In genomic region chr22:38828191-38828590, GRCh38 we compare ENCODE assay signal across 23 cellular contexts.
"Had no signal": no experiment of that assay in that cellular context is flagged by ENCODE, and none has a peak within 500 bp of the region (broad histone marks: within the 10 kb centered on the region; RNA-seq: fewer than 3 reads in every experiment).

No MANE protein-coding gene starts in this region.

- DNase-seq: cerebellar nuclear complex; colonic mucosa; dermis blood vessel endothelial cell; erythroblast; foreskin keratinocyte; immature natural killer cell; left colon; left ventricle myocardium superior; mesendoderm; naive thymus-derived CD8-positive, alpha-beta T cell; nucleus accumbens; spleen; stimulated activated CD4-positive, alpha-beta T cell treated with anti-CD3 and anti-CD28 coated beads, Interleukin-15, amount 100 ng/mL, for 24 hours; stimulated activated CD4-positive, alpha-beta T cell treated with anti-CD3 and anti-CD28 coated beads, Interleukin-1b, Interleukin-23, amount 100 ng/mL, for 48 hours; stimulated activated CD4-positive, alpha-beta T cell treated with anti-CD3 and anti-CD28 coated beads, Interleukin-4, amount 100 ng/mL, for 24 hours had no signal

- H3K4me3 ChIP-seq: colonic mucosa, mucosa of descending colon, spleen, tibial nerve, upper lobe of right lung had no signal

- ATAC-seq: foreskin keratinocyte; left colon; left ventricle myocardium superior; mucosa of descending colon; naive thymus-derived CD8-positive, alpha-beta T cell; sciatic nerve; stimulated activated memory B cell treated with anti-CD40 and anti-IgM and Interleukin-4, amounts not matched to agents 10 μg/mL and 1 μg/mL and 100 μg/mL, for 72 hours; upper lobe of right lung had no signal

- H3K27ac Mint-ChIP-seq: immature natural killer cell; naive thymus-derived CD8-positive, alpha-beta T cell; stimulated activated memory B cell treated with anti-CD40 and anti-IgM and Interleukin-4, amounts not matched to agents 10 μg/mL and 1 μg/mL and 100 μg/mL, for 72 hours; stimulated activated naive CD8-positive, alpha-beta T cell treated with anti-CD3 and anti-CD28 coated beads, Interleukin-15, Interleukin-2, amounts not matched to agents 100 ng/mL and 50 ng/mL, for 24 hours had no signal

- FAIRE-seq: keratinocyte had no signal

- H3K36me3 Mint-ChIP-seq: stimulated activated memory B cell treated with anti-CD40 and anti-IgM and Interleukin-4, amounts not matched to agents 10 μg/mL and 1 μg/mL and 100 μg/mL, for 72 hours had no signal

- H3K9me3 Mint-ChIP-seq: immature natural killer cell; naive thymus-derived CD8-positive, alpha-beta T cell; neural crest cell; stimulated activated memory B cell treated with anti-CD40 and anti-IgM and Interleukin-4, amounts not matched to agents 10 μg/mL and 1 μg/mL and 100 μg/mL, for 72 hours; stimulated activated naive CD8-positive, alpha-beta T cell treated with anti-CD3 and anti-CD28 coated beads, Interleukin-15, Interleukin-2, amounts not matched to agents 100 ng/mL and 50 ng/mL, for 24 hours had no signal

- H3K4me1 ChIP-seq: colonic mucosa, foreskin keratinocyte, spleen, tibial nerve, upper lobe of right lung had no signal

- H3K27me3 ChIP-seq: colonic mucosa, foreskin keratinocyte, tibial nerve, upper lobe of right lung had no signal

- H3K4me1 Mint-ChIP-seq: immature natural killer cell; stimulated activated memory B cell treated with anti-CD40 and anti-IgM and Interleukin-4, amounts not matched to agents 10 μg/mL and 1 μg/mL and 100 μg/mL, for 72 hours had no signal

- H3K27ac ChIP-seq: colonic mucosa, foreskin keratinocyte, spleen, tibial nerve, upper lobe of right lung had no signal

- H3K36me3 ChIP-seq: colonic mucosa, spleen, upper lobe of right lung had no signal

- H3K4me3 Mint-ChIP-seq: immature natural killer cell; naive thymus-derived CD8-positive, alpha-beta T cell; neural crest cell; stimulated activated memory B cell treated with anti-CD40 and anti-IgM and Interleukin-4, amounts not matched to agents 10 μg/mL and 1 μg/mL and 100 μg/mL, for 72 hours; stimulated activated naive CD8-positive, alpha-beta T cell treated with anti-CD3 and anti-CD28 coated beads, Interleukin-15, Interleukin-2, amounts not matched to agents 100 ng/mL and 50 ng/mL, for 24 hours had no signal

- H3K9me3 ChIP-seq: colonic mucosa, mucosa of descending colon, upper lobe of right lung had no signal

- H3K27me3 Mint-ChIP-seq: naive thymus-derived CD8-positive, alpha-beta T cell; stimulated activated naive CD8-positive, alpha-beta T cell treated with anti-CD3 and anti-CD28 coated beads, Interleukin-15, Interleukin-2, amounts not matched to agents 100 ng/mL and 50 ng/mL, for 24 hours had no signal
